19 cellular contexts compared by ENCODE assay signal in the genomic region with DNA sequence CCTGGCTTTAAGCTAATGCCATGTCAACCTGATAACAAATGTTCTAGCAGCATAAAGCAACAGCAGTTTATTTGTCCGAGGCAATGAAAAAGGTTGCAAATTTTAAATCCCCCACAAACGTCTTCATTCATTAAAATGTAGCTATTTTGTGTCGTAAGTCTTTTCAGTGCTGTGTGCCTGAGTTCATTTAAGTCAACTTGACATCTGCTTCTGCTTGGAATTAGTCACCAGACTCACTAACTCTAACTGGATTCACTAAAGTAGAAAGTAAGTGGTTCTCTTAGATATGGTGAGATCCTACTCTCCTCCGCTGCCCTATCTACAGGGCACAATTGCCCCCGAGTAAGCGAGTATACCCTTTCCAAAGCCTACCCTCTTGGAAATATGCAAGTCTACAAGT.
DNase-seq lines count a peak whose midpoint lies in the region; ATAC-seq, FAIRE-seq and TF ChIP-seq lines count a peak whose summit lies in the region.
"Had no signal": no experiment of that assay in that cellular context is flagged by ENCODE, and none has a peak within 500 bp of the region (broad histone marks: within the 10 kb centered on the region; RNA-seq: fewer than 3 reads in every experiment).

No MANE protein-coding gene starts in this region.

- no peak overlapping the region for H4K91ac ChIP-seq in mesenchymal stem cell (ENCODE audit: low read length)

- H2BK12ac ChIP-seq in mesenchymal stem cell (ENCODE audit: low read length in 2 of 2), result no peak overlapping the region

- no peak overlapping the region for H3K4me3 ChIP-seq in mesenchymal stem cell (ENCODE audit: insufficient read depth in 1 of 2, low read depth in 1 of 2, low read length in 2 of 2)
- H3K4me3 ChIP-seq: BLaER1, GM23248, HAP-1 had no signal

- no peak overlapping the region for H3K4ac ChIP-seq in mesenchymal stem cell (ENCODE audit: low read depth in 1 of 2, low read length in 2 of 2)

- DNase-seq in D721Med (ENCODE audit: insufficient read length, low spot score) (no peak), HFFc6 (no peak), glutamatergic neuron (no peak), mesenchymal stem cell (no peak)
- DNase-seq: CD4-positive, alpha-beta memory T cell; DMS 273 treated with DMSO at 0.1 percent for 48 hours; DMS53; DND-41; EL; GM23248; KG1 had no signal

- no peak overlapping the region for H4K8ac ChIP-seq in mesenchymal stem cell (ENCODE audit: low read length)

- H3K27ac Mint-ChIP-seq in HFFc6 (peak overlapping the region; percentile 13), glutamatergic neuron (ENCODE audit: unreplicated experiment) (peak overlapping the region; percentile 45)
- H3K27ac Mint-ChIP-seq: CD14-positive monocyte; CD4-positive, alpha-beta memory T cell had no signal

- no peak overlapping the region for H3K14ac ChIP-seq in mesenchymal stem cell (ENCODE audit: low read length in 2 of 2)

- no peaks in the 10 kb centered on the region for H3K27me3 ChIP-seq in mesenchymal stem cell (ENCODE audit: control insufficient read depth in 1 of 2, insufficient read depth in 1 of 2, low read length in 2 of 2)
- H3K27me3 ChIP-seq: BLaER1 had no signal

- H3K9me3 Mint-ChIP-seq in HFFc6 (peaks cover 11% of the 10 kb centered on the region), glutamatergic neuron (ENCODE audit: unreplicated experiment) (peaks cover 2% of the 10 kb centered on the region)

- no peak overlapping the region for H3K23ac ChIP-seq in mesenchymal stem cell (ENCODE audit: low read length in 2 of 2)

- H3K4me3 Mint-ChIP-seq in HFFc6 (no peak overlapping the region), glutamatergic neuron (ENCODE audit: unreplicated experiment) (no peak overlapping the region)
- H3K4me3 Mint-ChIP-seq: CD14-positive monocyte; CD4-positive, alpha-beta memory T cell had no signal

- ATAC-seq in esophagus mucosa (no peak), HG02571 (IDR thresholded peaks at IDR 0.05; ENCODE audit: unreplicated experiment) (no peak)

- H3K27me3 Mint-ChIP-seq in HFFc6 (ENCODE audit: insufficient read depth) (no peaks in the 10 kb centered on the region; the same call in 1 of the 2 replicates), glutamatergic neuron (ENCODE audit: unreplicated experiment) (peaks cover 2% of the 10 kb centered on the region)
- H3K27me3 Mint-ChIP-seq: CD4-positive, alpha-beta memory T cell had no signal

- no peak overlapping the region for H2BK5ac ChIP-seq in mesenchymal stem cell (ENCODE audit: low read depth, low read length, poor library complexity, severe bottlenecking)

- no peak overlapping the region for H2AFZ ChIP-seq in mesenchymal stem cell (ENCODE audit: low read depth, low read length)
- H2AFZ ChIP-seq: GM23248 had no signal

- no peaks in the 10 kb centered on the region for H3K79me1 ChIP-seq in mesenchymal stem cell (replicated peaks; ENCODE audit: low read length, poor library complexity, severe bottlenecking)

- H3K9me3 ChIP-seq in mesenchymal stem cell (ENCODE audit: control insufficient read depth, low read length), result peaks cover 3% of the 10 kb centered on the region
- H3K9me3 ChIP-seq: BLaER1, HAP-1 had no signal

- H3K36me3 ChIP-seq in mesenchymal stem cell (ENCODE audit: control insufficient read depth in 1 of 2, insufficient read depth in 2 of 2, low read depth in 1 of 2, low read length in 2 of 2), result no peaks in the 10 kb centered on the region
- H3K36me3 ChIP-seq: BLaER1, HAP-1 had no signal

- H3K4me1 ChIP-seq in mesenchymal stem cell (ENCODE audit: control insufficient read depth, insufficient read depth, low read depth, low read length), result no peaks in the 10 kb centered on the region
- H3K4me1 ChIP-seq: BLaER1, HAP-1 had no signal

- H2BK15ac ChIP-seq in mesenchymal stem cell (ENCODE audit: low read depth, poor library complexity, severe bottlenecking), result no peak overlapping the region

- WGBS in mesenchymal stem cell, result 91% methylated on average over 4 of the region's 6 CpGs

- peak; percentile 75 for FAIRE-seq in D721Med (lab: Jason Lieb, UNC)
- FAIRE-seq: A204.1, G401.6, GM12891 had no signal

- no peak overlapping the region for H2AK5ac ChIP-seq in mesenchymal stem cell (ENCODE audit: low read length, severe bottlenecking)

- no peak for TF ChIP-seq CTCF in D721Med (IDR thresholded peaks at IDR 0.05; ENCODE audit: insufficient read depth, missing control alignments)
- TF ChIP-seq CTCF in HFFc6 (IDR thresholded peaks at IDR 0.05), result no peak
- TF ChIP-seq CTCF in glutamatergic neuron (IDR thresholded peaks at IDR 0.05; ENCODE audit: partially characterized antibody, unreplicated experiment), result no peak

- no peak overlapping the region for H3K18ac ChIP-seq in mesenchymal stem cell (ENCODE audit: low read depth in 1 of 2, low read length in 2 of 2)

- H3K36me3 Mint-ChIP-seq in HFFc6 (ENCODE audit: low read depth) (no peaks in the 10 kb centered on the region), glutamatergic neuron (ENCODE audit: unreplicated experiment) (no peaks in the 10 kb centered on the region)
- H3K36me3 Mint-ChIP-seq: CD14-positive monocyte; CD4-positive, alpha-beta memory T cell had no signal

- H3K27ac ChIP-seq in mesenchymal stem cell (ENCODE audit: low read length, poor library complexity, severe bottlenecking), result no peak overlapping the region
- H3K27ac ChIP-seq: BLaER1, GM23248 had no signal

- H3K4me1 Mint-ChIP-seq in HFFc6 (ENCODE audit: low read depth) (peaks cover 26% of the 10 kb centered on the region; the same call in 1 of the 2 replicates), glutamatergic neuron (ENCODE audit: low read depth, unreplicated experiment) (peaks cover 11% of the 10 kb centered on the region)
- H3K4me1 Mint-ChIP-seq: CD14-positive monocyte; CD4-positive, alpha-beta memory T cell had no signal

- no peak overlapping the region for H2BK120ac ChIP-seq in mesenchymal stem cell (ENCODE audit: low read depth, low read length)

- H3K4me2 ChIP-seq in mesenchymal stem cell (ENCODE audit: low read length, poor library complexity, severe bottlenecking), result no peak overlapping the region
- H3K4me2 ChIP-seq: BLaER1 had no signal

- no peak overlapping the region for H3K9ac ChIP-seq in mesenchymal stem cell (ENCODE audit: low read length)
- H3K9ac ChIP-seq: BLaER1, GM23248 had no signal
